In the genomic region with DNA sequence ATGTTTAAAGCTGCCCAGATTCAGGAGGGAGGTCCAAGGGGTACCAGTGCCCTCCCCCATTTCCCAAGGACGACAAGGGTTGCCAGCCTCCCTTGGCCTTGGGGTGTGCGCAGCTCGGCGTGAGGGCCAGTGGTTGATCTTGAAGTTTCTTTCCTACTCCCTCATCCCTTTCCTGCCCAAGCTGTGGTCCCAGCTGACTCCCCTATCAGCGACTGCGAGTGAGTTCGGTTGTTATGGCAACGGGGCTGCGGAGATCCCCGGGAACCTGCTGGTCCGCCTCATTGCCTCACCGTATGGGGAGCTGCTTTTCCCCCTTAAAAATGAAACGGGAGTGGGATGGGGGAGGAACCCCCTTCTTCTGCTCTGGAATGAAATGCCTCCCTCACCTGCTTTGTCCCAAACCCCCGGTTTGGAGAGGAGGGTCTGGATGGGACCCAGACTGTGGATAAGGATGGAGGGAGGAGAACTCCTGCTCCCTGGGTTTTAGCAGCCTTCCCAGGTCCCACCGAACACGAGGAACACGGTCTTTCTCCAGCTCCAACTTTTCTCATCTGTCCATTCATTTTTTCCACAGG, we compare ENCODE assay signal across 8 cellular contexts. TPM values are rescaled to one million over a fixed set of nuclear protein-coding genes. Genes with fewer than 3 reads are reported as not detected.
DNase-seq lines count a peak whose midpoint lies in the region; ATAC-seq, FAIRE-seq and TF ChIP-seq lines count a peak whose summit lies in the region.
"Not testable (repeated sequence)": the region's sequence is repeated elsewhere in the genome, so short reads cannot be mapped to it uniquely, and the experiment has no call there.

No MANE protein-coding gene starts in this region.

- not testable (repeated sequence) for H3F3A ChIP-seq in GM23338 (replicated peaks; ENCODE audit: low read depth)

- H3K9me2 ChIP-seq in GM23338 (ENCODE audit: insufficient read depth): not testable (repeated sequence)

- intact Hi-C loops in K562 (cut with micrococcal nuclease): not testable (repeated sequence)

- not testable (repeated sequence) for H3K79me1 ChIP-seq in mesenchymal stem cell (replicated peaks; ENCODE audit: low read length, poor library complexity, severe bottlenecking)

- H4K8ac ChIP-seq in mesenchymal stem cell (ENCODE audit: low read length): not testable (repeated sequence)

- peak overlapping the region; percentile 51; the same call in 2 of the 3 replicates for H3K4me3 Mint-ChIP-seq in GM23338
- H3K4me3 Mint-ChIP-seq in WTC11: peak overlapping the region; percentile 54

- H2BK120ac ChIP-seq in mesenchymal stem cell (ENCODE audit: low read depth, low read length): not testable (repeated sequence)

- H3K14ac ChIP-seq in mesenchymal stem cell (ENCODE audit: low read length in 2 of 2): not testable (repeated sequence)

- H3K9me1 ChIP-seq in K562 (ENCODE audit: control insufficient read depth, insufficient read depth, low read length): not testable (repeated sequence)

- not testable (repeated sequence) for H2AK5ac ChIP-seq in mesenchymal stem cell (ENCODE audit: low read length, severe bottlenecking)

- H3K9ac ChIP-seq in K562 (ENCODE audit: insufficient read depth in 1 of 2, low read depth in 2 of 2, low read length in 2 of 2); mesenchymal stem cell (ENCODE audit: low read length): not testable (repeated sequence)

- peak; percentile 56 for ATAC-seq in GM23338
- ATAC-seq in WTC11: peak; percentile 54
- not testable (repeated sequence) for ATAC-seq in K562
- ATAC-seq in foreskin keratinocyte: peak; percentile 35

- not testable (repeated sequence) for TF ChIP-seq EP300 in K562 (IDR thresholded peaks at IDR 0.05; ENCODE audit: low read length)

- not testable (repeated sequence) for H3K9me3 Mint-ChIP-seq in GM23338, WTC11

- H4K91ac ChIP-seq in mesenchymal stem cell (ENCODE audit: low read length): not testable (repeated sequence)

- not testable (repeated sequence) for TF ChIP-seq CTCF in GM23338 (conservative IDR thresholded peaks at IDR 0.05; ENCODE audit: low read depth in 2 of 2); WTC11 (IDR thresholded peaks at IDR 0.05); K562 (IDR thresholded peaks at IDR 0.05 in 2 of 3, conservative IDR thresholded peaks at IDR 0.05 in 1 of 3; ENCODE audit: insufficient read depth in 2 of 3, low read depth in 1 of 3, low read length in 3 of 3); foreskin keratinocyte (conservative IDR thresholded peaks at IDR 0.05)

- H3K4me1 Mint-ChIP-seq in GM23338 (peaks cover 34% of the 10 kb centered on the region), WTC11 (peaks cover 35% of the 10 kb centered on the region)

- 0% methylated on average over 15 of the region's 17 CpGs for WGBS in K562 (ENCODE audit: insufficient coverage, low coverage, missing lambda C conversion rate)
- 18% methylated on average over 9 of the region's 17 CpGs for whole genome bisulfite sequencing in mesenchymal stem cell

- FAIRE-seq in K562 (lab: Jason Lieb, UNC): not testable (repeated sequence)

- H2BK5ac ChIP-seq in mesenchymal stem cell (ENCODE audit: low read depth, low read length, poor library complexity, severe bottlenecking): not testable (repeated sequence)

- H3K36me3 ChIP-seq in ACC112 (ENCODE audit: insufficient read depth, low read length); GM23338 (ENCODE audit: insufficient read depth); K562 (ENCODE audit: control insufficient read depth, insufficient read depth, low read length); mesenchymal stem cell (ENCODE audit: control insufficient read depth in 1 of 2, insufficient read depth in 2 of 2, low read depth in 1 of 2, low read length in 2 of 2): not testable (repeated sequence)

- not testable (repeated sequence) for H3K4me1 ChIP-seq in ACC112 (ENCODE audit: control insufficient read depth, insufficient read depth, low read length, unreplicated experiment); K562 (replicated peaks in 1 of 2; ENCODE audit: control insufficient read depth in 2 of 2, insufficient read depth in 2 of 2, low read length in 2 of 2); foreskin keratinocyte; mesenchymal stem cell (ENCODE audit: control insufficient read depth, insufficient read depth, low read depth, low read length)
- peaks cover 28% of the 10 kb centered on the region for H3K4me1 ChIP-seq in GM23338 (ENCODE audit: insufficient read depth)

- H3K4me2 ChIP-seq in GM23338: peak overlapping the region; percentile 74
- not testable (repeated sequence) for H3K4me2 ChIP-seq in K562 (ENCODE audit: insufficient read depth, low read length); mesenchymal stem cell (ENCODE audit: low read length, poor library complexity, severe bottlenecking)

- not testable (repeated sequence) for H3K9me3 ChIP-seq in K562 (replicated peaks; ENCODE audit: control insufficient read depth, insufficient read depth, low read depth, low read length); mesenchymal stem cell (ENCODE audit: control insufficient read depth, low read length)

- not testable (repeated sequence) for H3K23ac ChIP-seq in mesenchymal stem cell (ENCODE audit: low read length in 2 of 2)

- not testable (repeated sequence) for TF ChIP-seq RAD21 in K562 (CRISPR knock-in tag; conservative IDR thresholded peaks at IDR 0.05 in 1 of 2, IDR thresholded peaks at IDR 0.05 in 1 of 2)

- not testable (repeated sequence) for H4K20me1 ChIP-seq in GM23338 (replicated peaks; ENCODE audit: insufficient read depth); K562 (replicated peaks; ENCODE audit: control insufficient read depth, insufficient read depth, low read length)

- H3K18ac ChIP-seq in mesenchymal stem cell (ENCODE audit: low read depth in 1 of 2, low read length in 2 of 2): not testable (repeated sequence)

- H3K4me3 ChIP-seq in ACC112 (ENCODE audit: low read depth, low read length): peak overlapping the region; percentile 25; the same call in 1 of the 2 replicates
- peak overlapping the region; percentile 49 for H3K4me3 ChIP-seq in GM23338
- not testable (repeated sequence) for H3K4me3 ChIP-seq in K562; mesenchymal stem cell (ENCODE audit: insufficient read depth in 1 of 2, low read depth in 1 of 2, low read length in 2 of 2)

- H3K27ac ChIP-seq in ACC112 (ENCODE audit: low read depth, low read length); GM23338 (ENCODE audit: low read depth); K562 (ENCODE audit: extremely low read depth, low read depth, low read length); foreskin keratinocyte; mesenchymal stem cell (ENCODE audit: low read length, poor library complexity, severe bottlenecking): not testable (repeated sequence)

- not testable (repeated sequence) for BruUV-seq in K562 (replicated peaks; lab: Mats Ljungman, UMichigan)

- not testable (repeated sequence) for H2BK15ac ChIP-seq in mesenchymal stem cell (ENCODE audit: low read depth, poor library complexity, severe bottlenecking)

- H3K27ac Mint-ChIP-seq in GM23338, WTC11: not testable (repeated sequence)

- H3K4ac ChIP-seq in mesenchymal stem cell (ENCODE audit: low read depth in 1 of 2, low read length in 2 of 2): not testable (repeated sequence)

- H3K27me3 Mint-ChIP-seq in GM23338 (ENCODE audit: insufficient read depth, low read depth, poor library complexity) (peaks cover 23% of the 10 kb centered on the region), WTC11 (ENCODE audit: low read depth) (peaks cover 23% of the 10 kb centered on the region)

- H3K27me3 ChIP-seq in ACC112 (ENCODE audit: insufficient read depth, low read length); GM23338 (ENCODE audit: insufficient read depth); K562 (ENCODE audit: control insufficient read depth in 2 of 2, insufficient read depth in 2 of 2, low read length in 2 of 2); foreskin keratinocyte: not testable (repeated sequence)
- peaks cover 0 to 19% of the 10 kb centered on the region in 2 experiments for H3K27me3 ChIP-seq in mesenchymal stem cell (ENCODE audit: control insufficient read depth in 1 of 2, insufficient read depth in 1 of 2, low read length in 2 of 2)

- H3K79me2 ChIP-seq in ACC112 (ENCODE audit: control insufficient read depth, insufficient read depth, low read length, unreplicated experiment); GM23338 (replicated peaks; ENCODE audit: insufficient read depth); K562 (ENCODE audit: control insufficient read depth, insufficient read depth, low read length): not testable (repeated sequence)

- TF ChIP-seq POLR2A in K562 (conservative IDR thresholded peaks at IDR 0.05): not testable (repeated sequence)

- not testable (repeated sequence) for H2AFZ ChIP-seq in ACC112 (ENCODE audit: low read length, unreplicated experiment); GM23338; K562 (ENCODE audit: low read depth, low read length); mesenchymal stem cell (ENCODE audit: low read depth, low read length)

- H2BK12ac ChIP-seq in mesenchymal stem cell (ENCODE audit: low read length in 2 of 2): not testable (repeated sequence)

- in situ Hi-C loops in K562 (cut with MboI): not testable (repeated sequence)

- DNase-seq in GM23338 (ENCODE audit: low spot score) (peak; percentile 89), NCI-H2171 treated with DMSO at 0.1 percent for 48 hours (lab: John Stamatoyannopoulos, UW) (peak; percentile 47), WTC11 (ENCODE audit: low spot score) (peak; percentile 66), K562 (ENCODE audit: extremely low read depth in 1 of 4, low spot score in 3 of 4) (peak in 1 of 4 experiments; percentile 23), foreskin keratinocyte (peak in 1 of 2 donors; percentile 4), mesenchymal stem cell (peak; percentile 33)
- DNase-seq in stimulated activated CD4-positive, alpha-beta T cell treated with anti-CD3 and anti-CD28 coated beads, Interleukin-15, amount 100 ng/mL, for 24 hours: peak; percentile 6

- POLR2A ChIA-PET in WTC11 (lab: Charles Lee): interaction anchor here (0.6 kb wide), 1 partner anchor 108 kb away, joined by 3 read pairs; no protein-coding TSS in a partner anchor
- POLR2A ChIA-PET in K562 (lab: Yijun Ruan, JAX): not testable (repeated sequence)

- CTCF ChIA-PET in WTC11 (lab: Charles Lee): interaction anchor here (0.8 to 2.2 kb wide), 2 partner anchors 36 to 94 kb away, joined by 4 to 9 read pairs; no protein-coding TSS in a partner anchor
- CTCF ChIA-PET in K562 (lab: Yijun Ruan, JAX; ENCODE audit: low intra/inter-chr PET ratio): not testable (repeated sequence)

- H3K36me3 Mint-ChIP-seq in GM23338 (ENCODE audit: low read depth); WTC11: not testable (repeated sequence)

RNA-seq across cellular contexts. Expression of a gene that starts 47.9 kb away (rescaled TPM):
- total RNA-seq in GM23338 (2014; rRNA removed; shearing (Covaris generic)): 84.0 and 100 TPM in 2 replicates
- polyA plus RNA-seq in GM23338 (2016; fragmentation: Nextera tagmentation; extraction: Ambion mirVana): 20.6 and 21.8 TPM in 2 replicates
- total RNA-seq in WTC11 (2021): 128 to 140 TPM (median 140 TPM) in 3 replicates
- total RNA-seq in K562 (2011; cell fraction: chromatin; rRNA removed; ENCODE audit: low replicate concordance): 52.8 and 150 TPM in 2 replicates
- total RNA-seq in K562 (2011; cell fraction: nucleolus; rRNA removed): 73.8 and 77.4 TPM in 2 replicates
- 64.1 and 80.0 TPM in 2 replicates for total RNA-seq in K562 (2011; cell fraction: nucleoplasm; rRNA removed)
- 10.9 TPM in 2 replicates for total RNA-seq in K562 (2014; rRNA removed)
- 2.8 and 3.3 TPM in 2 replicates for total RNA-seq in K562 (2014; rRNA removed; fragmentation: Illumina TruSeq; extraction: Trizol)
- total RNA-seq in K562 (2015; rRNA removed; fragmentation: Illumina TruSeq; extraction: Trizol): 6.7 and 7.6 TPM in 2 replicates
- total RNA-seq in K562 (2021): 33.2 and 37.0 TPM in 2 replicates
- polyA plus RNA-seq in K562 (2011; rRNA removed): 8.6 and 14.7 TPM in 2 replicates
- 10.0 and 19.9 TPM in 2 replicates for polyA plus RNA-seq in K562 (2011; cell fraction: cytosol; rRNA removed)
- 50.7 and 75.0 TPM in 2 replicates for polyA plus RNA-seq in K562 (2011; cell fraction: nucleus; rRNA removed)
- polyA plus RNA-seq in K562 (2012): 12.4 and 16.3 TPM in 2 replicates
- polyA plus RNA-seq in K562 (2014; fragmentation: Illumina TruSeq; extraction: Trizol): 10.8 and 16.6 TPM in 2 replicates
- under 1 TPM; 0.14 to 0.27 TPM for polyA plus RNA-seq in K562 (2014; fragmentation: Nextera tagmentation; extraction: Ambion mirVana)
- polyA plus RNA-seq in K562 (2014; rRNA removed): 12.6 and 20.3 TPM in 2 replicates
- polyA minus RNA-seq in K562 (2011; rRNA and poly(A)+ RNA removed): 9.3 and 13.3 TPM in 2 replicates
- polyA minus RNA-seq in K562 (2011; cell fraction: cytosol; rRNA and poly(A)+ RNA removed): 31.3 and 46.7 TPM in 2 replicates
- polyA minus RNA-seq in K562 (2011; cell fraction: nucleus; rRNA and poly(A)+ RNA removed): 17.5 and 24.1 TPM in 2 replicates
- 4.8 and 10.9 TPM in 2 replicates for total RNA-seq in foreskin keratinocyte
- 2.5 and 5.6 TPM in 2 replicates for polyA plus RNA-seq in foreskin keratinocyte
- 8.3 TPM for polyA plus RNA-seq in mesenchymal stem cell (2013, experiment 1 of 2)
- polyA plus RNA-seq in mesenchymal stem cell (2013, experiment 2 of 2): 9.0 TPM
